Comparison of ENCODE assay signal across 23 cellular contexts in the genomic region with DNA sequence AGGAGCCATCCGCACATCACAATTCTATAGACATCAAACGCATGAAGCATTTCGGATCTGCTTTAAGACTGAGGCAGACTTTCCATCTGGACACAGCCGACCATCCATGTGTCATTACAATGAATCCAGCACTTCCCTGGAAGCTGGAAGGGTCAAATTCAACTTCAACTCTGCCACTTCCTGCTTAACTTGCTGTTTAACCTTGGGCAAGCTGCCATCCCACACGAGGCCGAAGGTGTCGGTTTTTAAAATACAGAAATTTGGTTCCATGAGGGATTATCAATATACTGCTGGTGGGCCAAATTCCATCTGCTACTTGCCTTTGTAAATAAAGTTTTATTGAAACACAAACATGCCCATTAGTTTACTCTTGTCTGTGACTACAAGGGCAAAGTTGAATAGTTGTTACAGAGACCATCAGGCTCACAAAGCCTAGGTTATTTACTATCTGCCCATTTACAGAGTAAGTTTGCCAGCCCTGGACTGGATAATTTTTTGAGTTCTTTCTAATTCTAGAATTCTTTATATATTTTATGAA.
DNase-seq lines count a peak whose midpoint lies in the region; ATAC-seq, FAIRE-seq and TF ChIP-seq lines count a peak whose summit lies in the region.
"Had no signal": no experiment of that assay in that cellular context is flagged by ENCODE, and none has a peak within 500 bp of the region (broad histone marks: within the 10 kb centered on the region; RNA-seq: fewer than 3 reads in every experiment).

No MANE protein-coding gene starts in this region.

- TF ChIP-seq POLR2A in HepG2 (IDR thresholded peaks at IDR 0.05; ENCODE audit: insufficient read depth in 1 of 2, low read depth in 2 of 2, low read length in 2 of 2), result no peak
- no peak for TF ChIP-seq POLR2A in right lobe of liver (IDR thresholded peaks at IDR 0.05)
- no peak for TF ChIP-seq POLR2A in H1 (IDR thresholded peaks at IDR 0.05; ENCODE audit: control extremely low read depth in 1 of 2, low read depth in 2 of 2, low read length in 2 of 2)
- TF ChIP-seq POLR2A in prostate gland (IDR thresholded peaks at IDR 0.05), result no peak

- H3K4me2 ChIP-seq in HepG2 (ENCODE audit: low read depth, low read length), result no peak overlapping the region
- no peak overlapping the region for H3K4me2 ChIP-seq in H1 (ENCODE audit: insufficient read depth in 1 of 2, low read depth in 2 of 2, low read length in 2 of 2)
- H3K4me2 ChIP-seq: A549; BLaER1 treated with 17β-estradiol and CSF1 and Interleukin-3, amounts not matched to agents 10 nM and 100 nM had no signal

- no peak overlapping the region for H3K9ac ChIP-seq in HepG2 (ENCODE audit: insufficient read depth, low read depth, low read length)
- no peak overlapping the region for H3K9ac ChIP-seq in H1 (replicated peaks in 1 of 4; ENCODE audit: extremely low read depth in 1 of 4, low read depth in 3 of 4, low read length in 3 of 4)
- H3K9ac ChIP-seq: BLaER1 treated with 17β-estradiol and CSF1 and Interleukin-3, amounts not matched to agents 10 nM and 100 nM; GM23248 had no signal

- TF ChIP-seq EP300 in HepG2 (IDR thresholded peaks at IDR 0.05; ENCODE audit: low read depth in 2 of 2, low read length in 2 of 2), result no peak
- TF ChIP-seq EP300 in HepG2 (CRISPR knock-in tag; IDR thresholded peaks at IDR 0.05; ENCODE audit: borderline replicate concordance), result no peak
- no peak for TF ChIP-seq EP300 in H1 (IDR thresholded peaks at IDR 0.05; ENCODE audit: borderline replicate concordance in 1 of 2, low read depth in 2 of 2, low read length in 2 of 2)

- peak; percentile 43; the same call in 1 of the 3 replicates for ATAC-seq in HepG2
- ATAC-seq in right lobe of liver, result no peak
- ATAC-seq in mucosa of descending colon, result peak; percentile 51
- no peak for ATAC-seq in GM19328 (IDR thresholded peaks at IDR 0.05; ENCODE audit: unreplicated experiment)
- ATAC-seq: A549, HCT116 had no signal

- no peak overlapping the region for H3K14ac ChIP-seq in H1 (ENCODE audit: insufficient read length)

- in situ Hi-C loops in HepG2 (cut with HindIII; ENCODE audit: extremely low pct_ligation_motif_present, low pct_unique_long_range_greater_than_20kb), result no loop called here

- no peaks in the 10 kb centered on the region for H3K36me3 ChIP-seq in HepG2 (replicated peaks in 1 of 2; ENCODE audit: control insufficient read depth in 1 of 2, insufficient read depth in 2 of 2, low read length in 2 of 2)
- H3K36me3 ChIP-seq in right lobe of liver, result no peaks in the 10 kb centered on the region
- H3K36me3 ChIP-seq in H1 (ENCODE audit: control insufficient read depth in 2 of 4, insufficient read depth in 4 of 4, low read length in 3 of 4), result no peaks in the 10 kb centered on the region
- H3K36me3 ChIP-seq in mucosa of descending colon (ENCODE audit: low read depth), result no peaks in the 10 kb centered on the region
- no peaks in the 10 kb centered on the region for H3K36me3 ChIP-seq in prostate gland
- H3K36me3 ChIP-seq: BE2C; BLaER1 treated with 17β-estradiol and CSF1 and Interleukin-3, amounts not matched to agents 10 nM and 100 nM had no signal

- H3K4me1 ChIP-seq in HepG2 (ENCODE audit: insufficient read depth, low read length) (peaks cover 16% of the 10 kb centered on the region), right lobe of liver (no peaks in the 10 kb centered on the region), H1 (replicated peaks in 1 of 4; ENCODE audit: control insufficient read depth in 3 of 4, insufficient read depth in 4 of 4, low read length in 3 of 4) (peaks cover 2 to 18% (median 5%) of the 10 kb centered on the region in 4 experiments; a peak in 5 of 7 replicates), mucosa of descending colon (ENCODE audit: low read depth) (peaks cover 5% of the 10 kb centered on the region), prostate gland (replicated peaks) (no peaks in the 10 kb centered on the region)
- H3K4me1 ChIP-seq: A549, BE2C had no signal

- H2AFZ ChIP-seq in HepG2 (ENCODE audit: low read length), result no peak overlapping the region
- H2AFZ ChIP-seq in H1 (ENCODE audit: low read length), result no peak overlapping the region
- H2AFZ ChIP-seq: GM23248 had no signal

- H3K27ac ChIP-seq in HepG2 (ENCODE audit: extremely low read length, insufficient read depth, low read length), result no peak overlapping the region
- no peak overlapping the region for H3K27ac ChIP-seq in right lobe of liver
- H3K27ac ChIP-seq in H1 (ENCODE audit: low read depth, low read length), result no peak overlapping the region
- no peak overlapping the region for H3K27ac ChIP-seq in prostate gland
- H3K27ac ChIP-seq: A549; BLaER1 treated with 17β-estradiol and CSF1 and Interleukin-3, amounts not matched to agents 10 nM and 100 nM; GM23248 had no signal

- 39% methylated on average over 7 of the region's 7 CpGs for WGBS in HepG2 (ENCODE audit: low lambda C conversion rate)
- 55% methylated on average over 7 of the region's 7 CpGs for WGBS in right lobe of liver (ENCODE audit: insufficient coverage, low coverage, low lambda C conversion rate, missing lambda C conversion rate)
- WGBS in H1 (ENCODE audit: extremely low coverage in 1 of 2, insufficient coverage in 1 of 2, insufficient read length in 1 of 2, insufficient replicate concordance in 2 of 2, low coverage in 1 of 2, low lambda C conversion rate in 2 of 2, missing lambda C conversion rate in 1 of 2), 2 experiments, result 81% methylated on average over 7 of the region's 7 CpGs; no CpG with 5 or more reads in 1 of the 2 experiments
- 86% methylated on average over 7 of the region's 7 CpGs for WGBS in prostate gland

- H2BK15ac ChIP-seq in H1 (ENCODE audit: low read length), result no peak overlapping the region

- no peak overlapping the region for H4K5ac ChIP-seq in H1 (ENCODE audit: insufficient read length, low read depth, low read length)

- peak; percentile 20 for DNase-seq in HepG2 (ENCODE audit: low spot score)
- no peak for DNase-seq in right lobe of liver
- DNase-seq in H1 (ENCODE audit: low read depth in 1 of 2, low spot score in 2 of 2), result no peak
- peak in 2 of 3 donors; percentile 35 to 47 for DNase-seq in mucosa of descending colon
- no peak for DNase-seq in prostate gland (ENCODE audit: low spot score)
- no peak for DNase-seq in retina
- DNase-seq: 8988T; ACHN; AML-193; BE2C; CD4-positive, alpha-beta T cell; CD8-positive, alpha-beta memory T cell; DMS153; DND-41; GM23248; H9 had no signal

- H3K79me2 ChIP-seq in HepG2 (ENCODE audit: insufficient read depth, low read length) (no peaks in the 10 kb centered on the region), H1 (ENCODE audit: control insufficient read depth in 1 of 2, insufficient read depth in 2 of 2, low read length in 2 of 2) (no peaks in the 10 kb centered on the region)

- no peak overlapping the region for H2BK120ac ChIP-seq in H1 (replicated peaks; ENCODE audit: low read depth, low read length)

- H3K4ac ChIP-seq in H1 (replicated peaks; ENCODE audit: insufficient read length, low read depth, low read length), result no peak overlapping the region

- no peak overlapping the region for H3K23ac ChIP-seq in H1 (ENCODE audit: insufficient read length)

- H2BK5ac ChIP-seq in H1 (ENCODE audit: low read depth, low read length), result no peak overlapping the region

- H3K18ac ChIP-seq in H1 (ENCODE audit: extremely low read depth, low read length), result no peak overlapping the region

- TF ChIP-seq CTCF in HepG2 (CRISPR knock-in tag; IDR thresholded peaks at IDR 0.05) (no peak), right lobe of liver (IDR thresholded peaks at IDR 0.05) (no peak), H1 (IDR thresholded peaks at IDR 0.05; ENCODE audit: control extremely low read depth in 1 of 3, insufficient read depth in 1 of 3, low read depth in 1 of 3, low read length in 3 of 3) (no peak), mucosa of descending colon (IDR thresholded peaks at IDR 0.05) (no peak), prostate gland (IDR thresholded peaks at IDR 0.05) (no peak)

- H2BK20ac ChIP-seq in H1 (ENCODE audit: low read length), result no peak overlapping the region

- H4K91ac ChIP-seq in H1 (replicated peaks; ENCODE audit: insufficient read length, low read length), result no peak overlapping the region

- H2BK12ac ChIP-seq in H1 (ENCODE audit: low read depth, low read length), result peak overlapping the region; percentile 72; the same call in 1 of the 2 replicates

- no peak for FAIRE-seq in HepG2 (lab: Jason Lieb, UNC)
- no peak for FAIRE-seq in H1 (lab: Jason Lieb, UNC)
- FAIRE-seq: A549, D721Med, G401.6, GM12892 had no signal

- no peaks in the 10 kb centered on the region for H3K27me3 ChIP-seq in HepG2 (ENCODE audit: control insufficient read depth in 1 of 2, insufficient read depth in 2 of 2, low read length in 2 of 2)
- H3K27me3 ChIP-seq in right lobe of liver, result no peaks in the 10 kb centered on the region
- no peaks in the 10 kb centered on the region; a peak in 1 of 7 replicates for H3K27me3 ChIP-seq in H1 (replicated peaks in 1 of 4; ENCODE audit: control insufficient read depth in 3 of 4, extremely low read depth in 1 of 4, insufficient read depth in 3 of 4, low read length in 3 of 4)
- no peaks in the 10 kb centered on the region for H3K27me3 ChIP-seq in prostate gland (replicated peaks; ENCODE audit: insufficient read depth)
- H3K27me3 ChIP-seq: BE2C; BLaER1 treated with 17β-estradiol and CSF1 and Interleukin-3, amounts not matched to agents 10 nM and 100 nM had no signal

- H4K8ac ChIP-seq in H1 (ENCODE audit: extremely low read depth, insufficient read depth, low read length), result no peak overlapping the region

- no peaks in the 10 kb centered on the region for H3K23me2 ChIP-seq in H1 (ENCODE audit: low read depth, low read length)

- intact Hi-C loops in HepG2 (cut with micrococcal nuclease; ENCODE audit: unreplicated experiment) (no loop called here), right lobe of liver (cut with DNase I) (no loop called here), mucosa of descending colon (cut with DNase I, micrococcal nuclease) (no loop called here), prostate gland (cut with DNase I) (no loop called here)

- no peaks in the 10 kb centered on the region for H3K9me3 ChIP-seq in HepG2 (ENCODE audit: low read length)
- no peaks in the 10 kb centered on the region for H3K9me3 ChIP-seq in right lobe of liver
- H3K9me3 ChIP-seq in H1 (ENCODE audit: insufficient read depth in 2 of 2, low read depth in 1 of 2, low read length in 1 of 2), result no peaks in the 10 kb centered on the region
- no peaks in the 10 kb centered on the region for H3K9me3 ChIP-seq in mucosa of descending colon
- H3K9me3 ChIP-seq in prostate gland, result no peaks in the 10 kb centered on the region
- H3K9me3 ChIP-seq: A549, BE2C had no signal

- CTCF ChIA-PET in HepG2 (lab: Yijun Ruan, JAX; ENCODE audit: low intra/inter-chr PET ratio, low total read pairs) (no interaction called here), H1 (lab: Charles Lee; ENCODE audit: partially characterized antibody) (no interaction called here)

- no peaks in the 10 kb centered on the region for H4K20me1 ChIP-seq in HepG2 (ENCODE audit: insufficient read depth, low read length)
- H4K20me1 ChIP-seq in H1 (replicated peaks in 1 of 2; ENCODE audit: control insufficient read depth in 1 of 2, insufficient read depth in 2 of 2, low read length in 2 of 2), result no peaks in the 10 kb centered on the region
- H4K20me1 ChIP-seq: BLaER1 treated with 17β-estradiol and CSF1 and Interleukin-3, amounts not matched to agents 10 nM and 100 nM had no signal

- no peak overlapping the region; the same call in 1 of the 2 replicates for H2AK5ac ChIP-seq in H1 (ENCODE audit: low read depth, low read length)

- no TSS peak for BruUV-seq in HepG2 (replicated peaks; lab: Mats Ljungman, UMichigan)

- POLR2A ChIA-PET in HepG2 (lab: Yijun Ruan, JAX) (no interaction called here), H1 (lab: Charles Lee; ENCODE audit: partially characterized antibody) (no interaction called here)

- H3K4me3 ChIP-seq in HepG2 (replicated peaks in 1 of 3; ENCODE audit: insufficient read depth in 1 of 3, low read depth in 2 of 3, low read length in 3 of 3), result no peak overlapping the region
- H3K4me3 ChIP-seq in right lobe of liver, result no peak overlapping the region
- no peak overlapping the region for H3K4me3 ChIP-seq in H1 (ENCODE audit: extremely low read depth in 1 of 4, insufficient read depth in 2 of 4, low read depth in 3 of 4, low read length in 4 of 4)
- H3K4me3 ChIP-seq in mucosa of descending colon, result no peak overlapping the region
- H3K4me3 ChIP-seq in prostate gland, result no peak overlapping the region
- H3K4me3 ChIP-seq: A549; BLaER1 treated with 17β-estradiol and CSF1 and Interleukin-3, amounts not matched to agents 10 nM and 100 nM; GM23248 had no signal

- TF ChIP-seq RAD21 in HepG2 (CRISPR knock-in tag; IDR thresholded peaks at IDR 0.05) (no peak), H1 (IDR thresholded peaks at IDR 0.05 in 1 of 2, conservative IDR thresholded peaks at IDR 0.05 in 1 of 2; ENCODE audit: low read depth in 2 of 2, low read length in 2 of 2) (no peak)

- no peaks in the 10 kb centered on the region for H3K79me1 ChIP-seq in H1 (ENCODE audit: low read depth, low read length)

- no peak overlapping the region for H3K56ac ChIP-seq in H1 (replicated peaks; ENCODE audit: insufficient read length, low read depth, low read length)

Comparison
In these comparisons a context has a peak if more than half of its experiments do, and no peak if none do; other contexts are left out.
1. ATAC-seq: peak in HepG2 (single experiment) and mucosa of descending colon (single experiment); none in right lobe of liver (0 of 4) and GM19328 (single experiment).
2. DNase-seq: peak in HepG2 (single experiment) and mucosa of descending colon (2 of 3); none in right lobe of liver (0 of 3), H1 (0 of 2), prostate gland (single experiment) and retina (single experiment).